In genomic region chr6:154187203-154187602, GRCh38 we compare ENCODE assay signal across 28 cellular contexts.
A peak's percentile ranks its signal among the peaks of the same experiment; 100 is the strongest.
DNase-seq lines count a peak whose midpoint lies in the region; ATAC-seq and TF ChIP-seq lines count a peak whose summit lies in the region.
"Had no signal": no experiment of that assay in that cellular context is flagged by ENCODE, and none has a peak within 500 bp of the region (broad histone marks: within the 10 kb centered on the region; RNA-seq: fewer than 3 reads in every experiment).

No MANE protein-coding gene starts in this region.

- H3K27ac Mint-ChIP-seq in CD4-positive, CD25-positive, alpha-beta regulatory T cell = peak overlapping the region in 2 of 3 donors; percentile 43 to 78
- H3K27ac Mint-ChIP-seq: activated CD4-positive, alpha-beta memory T cell treated with anti-CD3 and anti-CD28 coated beads, Interleukin-2, amount 10 ng/mL, durations not matched to agents 7 days and 5 days had no signal

- H3K4me1 Mint-ChIP-seq in CD4-positive, CD25-positive, alpha-beta regulatory T cell = peaks cover 53 to 80% (median 71%) of the 10 kb centered on the region in 4 donors
- H3K4me1 Mint-ChIP-seq: activated CD4-positive, alpha-beta memory T cell treated with anti-CD3 and anti-CD28 coated beads, Interleukin-2, amount 10 ng/mL, durations not matched to agents 7 days and 5 days; IgD-negative memory B cell had no signal

- TF ChIP-seq CTCF in GM13977 (IDR thresholded peaks at IDR 0.05; ENCODE audit: extremely low read depth, insufficient read depth, missing control alignments) = no peak

- no peaks in the 10 kb centered on the region for H3K27me3 Mint-ChIP-seq in CD4-positive, CD25-positive, alpha-beta regulatory T cell
- H3K27me3 Mint-ChIP-seq: activated CD4-positive, alpha-beta memory T cell treated with anti-CD3 and anti-CD28 coated beads, Interleukin-2, amount 10 ng/mL, durations not matched to agents 7 days and 5 days; CD8-positive, alpha-beta memory T cell; naive thymus-derived CD4-positive, alpha-beta T cell had no signal

- H3K36me3 Mint-ChIP-seq in CD4-positive, CD25-positive, alpha-beta regulatory T cell = peaks cover 66% of the 10 kb centered on the region
- H3K36me3 Mint-ChIP-seq: IgD-negative memory B cell had no signal

- H3K9me3 Mint-ChIP-seq in CD4-positive, CD25-positive, alpha-beta regulatory T cell = peaks cover 0 to 2% (median 0%) of the 10 kb centered on the region in 7 donors

- no peak for ATAC-seq in CD4-positive, CD25-positive, alpha-beta regulatory T cell (ENCODE audit: low read depth in 2 of 2)
- ATAC-seq in GM21390 (IDR thresholded peaks at IDR 0.05; ENCODE audit: unreplicated experiment) (no peak), HG02852 (IDR thresholded peaks at IDR 0.05; ENCODE audit: unreplicated experiment) (no peak)
- ATAC-seq: left ventricle myocardium superior; naive thymus-derived CD4-positive, alpha-beta T cell; Panc1 had no signal

- DNase-seq in NCI-H1417 (lab: John Stamatoyannopoulos, UW) (peak in 2 of 3 experiments; percentile 10 to 50), NCI-H1417 treated with DMSO at 0.1 percent for 48 hours (lab: John Stamatoyannopoulos, UW) (no peak), NCI-H1092 treated with DMSO at 0.1 percent for 48 hours (lab: John Stamatoyannopoulos, UW) (peak; percentile 91), SHP77 (lab: John Stamatoyannopoulos, UW) (peak; percentile 15 to 35), GM13977 (ENCODE audit: low spot score) (no peak)
- no peak for DNase-seq in CD4-positive, CD25-positive, alpha-beta regulatory T cell
- DNase-seq: 8988T; activated CD4-positive, alpha-beta memory T cell treated with anti-CD3 and anti-CD28 coated beads, Interleukin-2, amount 10 ng/mL, durations not matched to agents 7 days and 5 days; activated naive CD4-positive, alpha-beta T cell; activated T-cell treated with anti-CD3 and anti-CD28 coated beads for 4 hours; aorta; CD8-positive, alpha-beta memory T cell; dermis blood vessel endothelial cell; DND-41; hypothalamus; left ventricle myocardium superior; naive thymus-derived CD4-positive, alpha-beta T cell; NCI-H146; NCI-H446 treated with DMSO at 0.1 percent for 48 hours; stimulated activated CD4-positive, alpha-beta T cell treated with anti-CD3 and anti-CD28 coated beads, Interleukin-2, amount 100 ng/mL, for 24 hours; substantia nigra; upper lobe of left lung had no signal

- in situ Hi-C loops in GM13977 (cut with MboI; ENCODE audit: low pct_unique_long_range_greater_than_20kb, low sequenced_read_pairs, unreplicated experiment) = no loop called here

- H3K27ac ChIP-seq in CD4-positive, CD25-positive, alpha-beta regulatory T cell (ENCODE audit: insufficient read depth, low read length, poor library complexity, severe bottlenecking) = no peak overlapping the region
- H3K27ac ChIP-seq: gastroesophageal sphincter, upper lobe of left lung had no signal

- peaks cover 13% of the 10 kb centered on the region for H3K4me1 ChIP-seq in CD4-positive, CD25-positive, alpha-beta regulatory T cell (ENCODE audit: control insufficient read depth, insufficient read depth, low read length, poor library complexity, severe bottlenecking)
- H3K4me1 ChIP-seq: gastroesophageal sphincter, upper lobe of left lung had no signal

- H3K36me3 ChIP-seq in CD4-positive, CD25-positive, alpha-beta regulatory T cell (ENCODE audit: control insufficient read depth, insufficient read depth, low read length) = peaks cover 73% of the 10 kb centered on the region
- H3K36me3 ChIP-seq: gastroesophageal sphincter, upper lobe of left lung had no signal

- H3K4me3 Mint-ChIP-seq in CD4-positive, CD25-positive, alpha-beta regulatory T cell = peak overlapping the region in 3 of 4 donors; percentile 12 to 18 (median 16)
- H3K4me3 Mint-ChIP-seq: activated CD4-positive, alpha-beta memory T cell treated with anti-CD3 and anti-CD28 coated beads, Interleukin-2, amount 10 ng/mL, durations not matched to agents 7 days and 5 days; IgD-negative memory B cell had no signal

- no peaks in the 10 kb centered on the region for H3K27me3 ChIP-seq in CD4-positive, CD25-positive, alpha-beta regulatory T cell (ENCODE audit: control insufficient read depth, insufficient read depth, low read length)
- H3K27me3 ChIP-seq: gastroesophageal sphincter, upper lobe of left lung had no signal

- no peak overlapping the region for H3K4me3 ChIP-seq in CD4-positive, CD25-positive, alpha-beta regulatory T cell (ENCODE audit: low read depth, low read length)
- H3K4me3 ChIP-seq: gastroesophageal sphincter, smooth muscle cell, upper lobe of left lung had no signal

- H3K9me3 ChIP-seq in CD4-positive, CD25-positive, alpha-beta regulatory T cell (ENCODE audit: control insufficient read depth in 2 of 2, low read length in 2 of 2) = no peaks in the 10 kb centered on the region

Comparison
In these comparisons a context has a peak if more than half of its experiments do, and no peak if none do; other contexts are left out.
1. DNase-seq: peak in NCI-H1417 (2 of 3), NCI-H1092 treated with DMSO at 0.1 percent for 48 hours (single experiment) and SHP77 (2 of 2); none in NCI-H1417 treated with DMSO at 0.1 percent for 48 hours (single experiment), CD4-positive, CD25-positive, alpha-beta regulatory T cell (0 of 3) and GM13977 (single experiment).